In genomic region chr9:876425-876824, GRCh38 we compare ENCODE assay signal across 27 cellular contexts. TPM values are rescaled to one million over a fixed set of nuclear protein-coding genes. Genes with fewer than 3 reads are reported as not detected.
DNase-seq lines count a peak whose midpoint lies in the region; ATAC-seq and TF ChIP-seq lines count a peak whose summit lies in the region.
"Had no signal": no experiment of that assay in that cellular context is flagged by ENCODE, and none has a peak within 500 bp of the region (broad histone marks: within the 10 kb centered on the region; RNA-seq: fewer than 3 reads in every experiment).

No MANE protein-coding gene starts in this region.

- no peak overlapping the region for H3K14ac ChIP-seq in neuronal stem cell (ENCODE audit: low read length)

- H2AFZ ChIP-seq in neuronal stem cell (ENCODE audit: low read length) = no peak overlapping the region

- no peak overlapping the region for H3K18ac ChIP-seq in neuronal stem cell (ENCODE audit: low read length)

- no peak overlapping the region for H3K4me3 Mint-ChIP-seq in activated T-helper 17 cell treated with anti-CD3 and anti-CD28 coated beads, Interleukin-2, amount 50 U/mL, for 72 hours
- H3K4me3 Mint-ChIP-seq: CD14-positive monocyte; CD4-positive, alpha-beta memory T cell; CD4-positive, CD25-positive, alpha-beta regulatory T cell; CD8-positive, alpha-beta memory T cell had no signal

- H3K36me3 Mint-ChIP-seq in activated T-helper 17 cell treated with anti-CD3 and anti-CD28 coated beads, Interleukin-2, amount 50 U/mL, for 72 hours (ENCODE audit: low read depth) = no peaks in the 10 kb centered on the region
- H3K36me3 Mint-ChIP-seq: CD14-positive monocyte; CD4-positive, alpha-beta memory T cell; CD4-positive, CD25-positive, alpha-beta regulatory T cell; CD8-positive, alpha-beta memory T cell had no signal

- no peaks in the 10 kb centered on the region for H3K4me1 Mint-ChIP-seq in activated T-helper 17 cell treated with anti-CD3 and anti-CD28 coated beads, Interleukin-2, amount 50 U/mL, for 72 hours
- H3K4me1 Mint-ChIP-seq: CD14-positive monocyte; CD4-positive, CD25-positive, alpha-beta regulatory T cell had no signal

- H3K9ac ChIP-seq in neuronal stem cell (ENCODE audit: low read depth, low read length, poor library complexity) = peak overlapping the region; percentile 3
- H3K9ac ChIP-seq: BLaER1 had no signal

- no peaks in the 10 kb centered on the region for H3K79me1 ChIP-seq in neuronal stem cell (ENCODE audit: low read depth, low read length)

- H3K9me3 ChIP-seq in lower lobe of right lung (no peaks in the 10 kb centered on the region), neuronal stem cell (replicated peaks in 1 of 2; ENCODE audit: control insufficient read depth in 2 of 2, insufficient read depth in 1 of 2, low read depth in 1 of 2, low read length in 2 of 2) (no peaks in the 10 kb centered on the region), upper lobe of right lung (no peaks in the 10 kb centered on the region)
- H3K9me3 ChIP-seq: BE2C, BLaER1 had no signal

- no peaks in the 10 kb centered on the region for H3K9me3 Mint-ChIP-seq in activated T-helper 17 cell treated with anti-CD3 and anti-CD28 coated beads, Interleukin-2, amount 50 U/mL, for 72 hours
- H3K9me3 Mint-ChIP-seq: CD4-positive, alpha-beta memory T cell had no signal

- H3K27ac Mint-ChIP-seq in activated T-helper 17 cell treated with anti-CD3 and anti-CD28 coated beads, Interleukin-2, amount 50 U/mL, for 72 hours = no peak overlapping the region
- H3K27ac Mint-ChIP-seq: CD14-positive monocyte; CD4-positive, alpha-beta memory T cell; CD4-positive, CD25-positive, alpha-beta regulatory T cell; CD8-positive, alpha-beta memory T cell had no signal

- TF ChIP-seq CTCF in lower lobe of right lung (IDR thresholded peaks at IDR 0.05) (no peak), upper lobe of right lung (IDR thresholded peaks at IDR 0.05) (no peak)

- no peak overlapping the region for H4K8ac ChIP-seq in neuronal stem cell (ENCODE audit: low read depth, low read length)

- H3K4ac ChIP-seq in neuronal stem cell (ENCODE audit: low read length) = no peak overlapping the region

- intact Hi-C loops in lower lobe of right lung (cut with DNase I) (no loop called here), upper lobe of right lung (cut with DNase I) (no loop called here)

- H3K4me3 ChIP-seq in lower lobe of right lung = no peak overlapping the region
- peak overlapping the region in 1 of 2 donors; percentile 32 for H3K4me3 ChIP-seq in neuronal stem cell (ENCODE audit: low read length in 2 of 2)
- H3K4me3 ChIP-seq in upper lobe of right lung = no peak overlapping the region
- H3K4me3 ChIP-seq: BLaER1, GM12878 had no signal

- H2BK12ac ChIP-seq in neuronal stem cell (ENCODE audit: low read length) = no peak overlapping the region

- H3K36me3 ChIP-seq in lower lobe of right lung (no peaks in the 10 kb centered on the region), neuronal stem cell (replicated peaks in 1 of 2; ENCODE audit: control insufficient read depth in 2 of 2, insufficient read depth in 2 of 2, low read length in 2 of 2) (no peaks in the 10 kb centered on the region), upper lobe of right lung (no peaks in the 10 kb centered on the region)
- H3K36me3 ChIP-seq: BE2C, BLaER1 had no signal

- H2BK5ac ChIP-seq in neuronal stem cell (ENCODE audit: low read length) = no peak overlapping the region

- H2BK120ac ChIP-seq in neuronal stem cell (ENCODE audit: low read depth, low read length) = no peak overlapping the region

- no peak overlapping the region for H3K23ac ChIP-seq in neuronal stem cell (ENCODE audit: low read depth, low read length, poor library complexity)

- ATAC-seq in lower lobe of right lung (peak; percentile 42 to 55), upper lobe of right lung (peak; percentile 33)
- no peak for ATAC-seq in activated T-helper 17 cell treated with anti-CD3 and anti-CD28 coated beads, Interleukin-2, amount 50 U/mL, for 72 hours (replicated peaks)

- no peak overlapping the region for H3K4me2 ChIP-seq in neuronal stem cell (ENCODE audit: insufficient read depth, low read length, poor library complexity, severe bottlenecking)
- H3K4me2 ChIP-seq: BLaER1 had no signal

- H3K4me1 ChIP-seq in lower lobe of right lung (no peaks in the 10 kb centered on the region), neuronal stem cell (ENCODE audit: control insufficient read depth in 2 of 2, insufficient read depth in 1 of 2, low read depth in 1 of 2, low read length in 2 of 2) (no peaks in the 10 kb centered on the region), upper lobe of right lung (no peaks in the 10 kb centered on the region)
- H3K4me1 ChIP-seq: BE2C, BLaER1 had no signal

- no peak overlapping the region for H4K91ac ChIP-seq in neuronal stem cell (ENCODE audit: low read depth, low read length, poor library complexity)

- DNase-seq in lower lobe of right lung (no peak), neuronal stem cell (ENCODE audit: low spot score) (no peak), upper lobe of right lung (no peak), islet precursor cell (no peak)
- no peak for DNase-seq in activated CD4-positive, alpha-beta T cell treated with anti-CD3 and anti-CD28 coated beads, Interleukin-2, amount 50 U/mL, for 1 hour
- DNase-seq: 8988T; ACHN; BE2C; C1 segment of cervical spinal cord; CD4-positive, alpha-beta memory T cell; CD4-positive, CD25-positive, alpha-beta regulatory T cell; CD8-positive, alpha-beta memory T cell; COR-L47; DMS 273 treated with DMSO at 0.1 percent for 48 hours; DMS153; DMS53; DMS79; DND-41; EL; GDM1 had no signal

- H3K27me3 ChIP-seq in lower lobe of right lung (ENCODE audit: low read depth) (no peaks in the 10 kb centered on the region), neuronal stem cell (ENCODE audit: control insufficient read depth in 3 of 3, insufficient read depth in 3 of 3, low read depth in 1 of 3, low read length in 3 of 3) (no peaks in the 10 kb centered on the region), upper lobe of right lung (no peaks in the 10 kb centered on the region)
- H3K27me3 ChIP-seq: BE2C, BLaER1 had no signal

- H3K27me3 Mint-ChIP-seq in activated T-helper 17 cell treated with anti-CD3 and anti-CD28 coated beads, Interleukin-2, amount 50 U/mL, for 72 hours = peaks cover 16% of the 10 kb centered on the region

- H3K27ac ChIP-seq in lower lobe of right lung (no peak overlapping the region), neuronal stem cell (replicated peaks; ENCODE audit: low read length) (no peak overlapping the region), upper lobe of right lung (no peak overlapping the region)
- H3K27ac ChIP-seq: BLaER1 had no signal

- WGBS in neuronal stem cell (ENCODE audit: extremely low coverage in 2 of 2, insufficient read length in 2 of 2, insufficient replicate concordance in 1 of 2), 2 donors = no CpG with 5 or more reads among the region's 4 CpGs

- H2AK5ac ChIP-seq in neuronal stem cell (ENCODE audit: low read depth, low read length) = no peak overlapping the region

- no peak overlapping the region for H2BK15ac ChIP-seq in neuronal stem cell (ENCODE audit: low read length)

RNA-seq across cellular contexts. Expression of gene DMRT1, which starts 34.9 kb away (rescaled TPM):
- total RNA-seq in lower lobe of right lung (not detected), upper lobe of right lung (not detected)
- polyA plus RNA-seq in neuronal stem cell (2013, experiment 1 of 2) = 0.03 TPM
- polyA plus RNA-seq in neuronal stem cell (2013, experiment 2 of 2) = not detected
- under 1 TPM in 1 of 2 donors, not detected in 1; 0.26 TPM for total RNA-seq in activated T-helper 17 cell treated with anti-CD3 and anti-CD28 coated beads, Interleukin-2, amount 50 U/mL, for 72 hours
- total RNA-seq: A673; CD4-positive, alpha-beta memory T cell; CD4-positive, CD25-positive, alpha-beta regulatory T cell; CD8-positive, alpha-beta memory T cell; G401 had no signal
- polyA plus RNA-seq: AG04450; CD14-positive monocyte; CD4-positive, alpha-beta memory T cell; CD4-positive, CD25-positive, alpha-beta regulatory T cell; CD8-positive, alpha-beta memory T cell had no signal
